8 cellular contexts compared by ENCODE assay signal in genomic region chr17:34378664-34379101, GRCh38. TPM values are rescaled to one million over a fixed set of nuclear protein-coding genes. Genes with fewer than 3 reads are reported as not detected.
DNase-seq lines count a peak whose midpoint lies in the region; ATAC-seq and TF ChIP-seq lines count a peak whose summit lies in the region.

No MANE protein-coding gene starts in this region.

- peaks cover 4% of the 10 kb centered on the region for H3K9me3 Mint-ChIP-seq in activated CD4-positive, alpha-beta T cell treated with anti-CD3 and anti-CD28 coated beads, Interleukin-2, amount 10 ng/mL, durations not matched to agents 24 days and 14 days
- no peaks in the 10 kb centered on the region for H3K9me3 Mint-ChIP-seq in Calu3 (ENCODE audit: low read depth, unreplicated experiment)

- H2AFZ ChIP-seq in osteoblast (ENCODE audit: low read length) = no peak overlapping the region

- H3K4me1 ChIP-seq in osteoblast (ENCODE audit: insufficient read depth, low read length) (no peaks in the 10 kb centered on the region), A673 (ENCODE audit: insufficient read depth, low read length, poor library complexity, severe bottlenecking) (no peaks in the 10 kb centered on the region)

- no peaks in the 10 kb centered on the region for H3K79me2 ChIP-seq in osteoblast (ENCODE audit: insufficient read depth, low read length)

- peak overlapping the region; percentile 71 for H3K4me3 Mint-ChIP-seq in activated CD4-positive, alpha-beta T cell treated with anti-CD3 and anti-CD28 coated beads, Interleukin-2, amount 10 ng/mL, durations not matched to agents 24 days and 14 days
- no peak overlapping the region for H3K4me3 Mint-ChIP-seq in Calu3 (ENCODE audit: low read depth, unreplicated experiment)

- no peaks in the 10 kb centered on the region for H3K27me3 ChIP-seq in osteoblast (ENCODE audit: insufficient read depth, low read length)
- H3K27me3 ChIP-seq in A673 (replicated peaks; ENCODE audit: insufficient read depth, low read depth, low read length, poor library complexity) = peaks cover 9% of the 10 kb centered on the region

- ATAC-seq in HG02970 (IDR thresholded peaks at IDR 0.05; ENCODE audit: low FRiP score, unreplicated experiment) = peak; percentile 74

- H3K36me3 ChIP-seq in osteoblast (ENCODE audit: insufficient read depth, low read length) (no peaks in the 10 kb centered on the region), A673 (ENCODE audit: insufficient read depth, low read length, poor library complexity, severe bottlenecking) (no peaks in the 10 kb centered on the region)

- intact Hi-C loops in activated CD4-positive, alpha-beta T cell treated with anti-CD3 and anti-CD28 coated beads, Interleukin-2, amount 10 ng/mL, durations not matched to agents 24 days and 14 days (cut with micrococcal nuclease) = loop anchor here (10.0 kb wide), 1 partner anchor 1716 kb away; the partner anchor contains the start of gene CCL3
- intact Hi-C loops in Calu3 (cut with micrococcal nuclease; ENCODE audit: unreplicated experiment) (no loop called here), A673 (cut with micrococcal nuclease; ENCODE audit: unreplicated experiment) (no loop called here)

- TF ChIP-seq CTCF in osteoblast (IDR thresholded peaks at IDR 0.05; ENCODE audit: extremely low read depth, low read depth, low read length) (no peak), Calu3 (IDR thresholded peaks at IDR 0.05; ENCODE audit: unreplicated experiment) (no peak), A673 (conservative IDR thresholded peaks at IDR 0.05; ENCODE audit: low read depth, low read length) (no peak)

- H3K27ac ChIP-seq in osteoblast (ENCODE audit: low read depth, low read length) (no peak overlapping the region), A673 (ENCODE audit: low read depth, low read length, poor library complexity, severe bottlenecking) (no peak overlapping the region)

- POLR2A ChIA-PET in A673 (lab: Charles Lee; ENCODE audit: low non-redundant PET) = no interaction called here

- BruUV-seq in Calu3 (replicated peaks; lab: Mats Ljungman, UMichigan) (no TSS peak), A673 (replicated peaks; lab: Mats Ljungman, UMichigan) (no TSS peak)

- H3K27ac Mint-ChIP-seq in activated CD4-positive, alpha-beta T cell treated with anti-CD3 and anti-CD28 coated beads, Interleukin-2, amount 10 ng/mL, durations not matched to agents 24 days and 14 days = peak overlapping the region; percentile 59
- H3K27ac Mint-ChIP-seq in Calu3 (ENCODE audit: unreplicated experiment) = no peak overlapping the region

- H3K4me3 ChIP-seq in osteoblast (ENCODE audit: insufficient read depth, low read length) (no peak overlapping the region), A673 (ENCODE audit: low read depth, low read length, poor library complexity, severe bottlenecking) (no peak overlapping the region)

- DNase-seq in activated CD4-positive, alpha-beta T cell treated with anti-CD3 and anti-CD28 coated beads, Interleukin-2, amount 10 ng/mL, durations not matched to agents 24 days and 14 days = peak; percentile 79
- no peak for DNase-seq in activated CD4-positive, alpha-beta T cell treated with anti-CD3 and anti-CD28 coated beads, Interleukin-2, amount 50 U/mL, for 1 hour
- peak; percentile 58 for DNase-seq in SKM-1 (lab: John Stamatoyannopoulos, UW; ENCODE audit: unreplicated experiment)
- DNase-seq in osteoblast (ENCODE audit: insufficient read length, low spot score, missing footprints) = no peak
- DNase-seq in GM03348 (ENCODE audit: low spot score) = no peak
- no peak for DNase-seq in Calu3
- DNase-seq in A673 (ENCODE audit: low spot score) = no peak

- H4K20me1 ChIP-seq in osteoblast (ENCODE audit: insufficient read depth, low read length) = no peaks in the 10 kb centered on the region

- H3K27me3 Mint-ChIP-seq in activated CD4-positive, alpha-beta T cell treated with anti-CD3 and anti-CD28 coated beads, Interleukin-2, amount 10 ng/mL, durations not matched to agents 24 days and 14 days = peaks cover 4% of the 10 kb centered on the region
- peaks cover 95% of the 10 kb centered on the region for H3K27me3 Mint-ChIP-seq in Calu3 (ENCODE audit: unreplicated experiment)

- no peaks in the 10 kb centered on the region for H3K36me3 Mint-ChIP-seq in activated CD4-positive, alpha-beta T cell treated with anti-CD3 and anti-CD28 coated beads, Interleukin-2, amount 10 ng/mL, durations not matched to agents 24 days and 14 days (ENCODE audit: low read depth)
- no peaks in the 10 kb centered on the region for H3K36me3 Mint-ChIP-seq in Calu3 (ENCODE audit: insufficient read depth, unreplicated experiment)

- no peaks in the 10 kb centered on the region for H3K9me3 ChIP-seq in osteoblast (ENCODE audit: low read depth, low read length)
- no peaks in the 10 kb centered on the region for H3K9me3 ChIP-seq in A673 (ENCODE audit: low read depth, low read length, poor library complexity, severe bottlenecking)

- peaks cover 64% of the 10 kb centered on the region for H3K4me1 Mint-ChIP-seq in activated CD4-positive, alpha-beta T cell treated with anti-CD3 and anti-CD28 coated beads, Interleukin-2, amount 10 ng/mL, durations not matched to agents 24 days and 14 days
- no peaks in the 10 kb centered on the region for H3K4me1 Mint-ChIP-seq in Calu3 (ENCODE audit: low read depth, unreplicated experiment)

- H3K4me2 ChIP-seq in osteoblast (ENCODE audit: insufficient read depth, low read length) = peak overlapping the region; percentile 54

- CTCF ChIA-PET in Calu3 (lab: Charles Lee) (no interaction called here), A673 (lab: Charles Lee) (no interaction called here)

RNA-seq across cellular contexts. Expression of gene CCL1, which starts 15.7 kb away (rescaled TPM):
- 105 and 111 TPM in 2 replicates for total RNA-seq in activated CD4-positive, alpha-beta T cell treated with anti-CD3 and anti-CD28 coated beads, Interleukin-2, amount 10 ng/mL, durations not matched to agents 24 days and 14 days
- total RNA-seq in osteoblast = not detected in 2 replicates
- total RNA-seq in Calu3 (2022) = not detected in 2 replicates
- not detected in 2 replicates for total RNA-seq in A673 (2021)

RNA-seq across cellular contexts. Expression of gene CCL13, which starts 22.4 kb away (rescaled TPM):
- not detected in 2 replicates for total RNA-seq in activated CD4-positive, alpha-beta T cell treated with anti-CD3 and anti-CD28 coated beads, Interleukin-2, amount 10 ng/mL, durations not matched to agents 24 days and 14 days
- total RNA-seq in osteoblast (0.36 TPM in 1 of 2 replicates, not detected in the other), Calu3 (2022) (not detected in 2 replicates), A673 (2021) (not detected in 2 replicates)

RNA-seq across cellular contexts. Expression of gene CCL8, which starts 59.4 kb away (rescaled TPM):
- not detected in 2 replicates for total RNA-seq in activated CD4-positive, alpha-beta T cell treated with anti-CD3 and anti-CD28 coated beads, Interleukin-2, amount 10 ng/mL, durations not matched to agents 24 days and 14 days
- 0.36 TPM in 1 of 2 replicates, not detected in the other for total RNA-seq in osteoblast
- not detected in 2 replicates for total RNA-seq in Calu3 (2022)
- not detected in 2 replicates for total RNA-seq in A673 (2021)

Comparison
In these comparisons a context has a peak if more than half of its experiments do, and no peak if none do; other contexts are left out.
1. DNase-seq: peak in activated CD4-positive, alpha-beta T cell treated with anti-CD3 and anti-CD28 coated beads, Interleukin-2, amount 10 ng/mL, durations not matched to agents 24 days and 14 days (single experiment) and SKM-1 (single experiment); none in activated CD4-positive, alpha-beta T cell treated with anti-CD3 and anti-CD28 coated beads, Interleukin-2, amount 50 U/mL, for 1 hour (single experiment), osteoblast (single experiment), GM03348 (single experiment), Calu3 (single experiment) and A673 (single experiment).
2. RNA of gene CCL1, which starts 15.7 kb away (total RNA-seq): 105 to 111 TPM in activated CD4-positive, alpha-beta T cell treated with anti-CD3 and anti-CD28 coated beads, Interleukin-2, amount 10 ng/mL, durations not matched to agents 24 days and 14 days; not detected in osteoblast, not detected in Calu3 and not detected in A673; every median in the first group is over 100 times any median in the second.